Comparison of ENCODE assay signal across 9 cellular contexts in genomic region chr17:81119223-81120148, GRCh38. TPM values are rescaled to one million over a fixed set of nuclear protein-coding genes. Genes with fewer than 3 reads are reported as not detected.
DNase-seq lines count a peak whose midpoint lies in the region; ATAC-seq and TF ChIP-seq lines count a peak whose summit lies in the region.
"Had no signal": no experiment of that assay in that cellular context is flagged by ENCODE, and none has a peak within 500 bp of the region (broad histone marks: within the 10 kb centered on the region; RNA-seq: fewer than 3 reads in every experiment).

No MANE protein-coding gene starts in this region.

- H2AFZ ChIP-seq in smooth muscle cell (ENCODE audit: low read depth): no peak overlapping the region

- H3K27me3 ChIP-seq in iPS-18a (ENCODE audit: control insufficient read depth, insufficient read depth, low read length) (no peaks in the 10 kb centered on the region), smooth muscle cell (ENCODE audit: low read depth) (no peaks in the 10 kb centered on the region)

- H4K20me1 ChIP-seq in smooth muscle cell (ENCODE audit: low read depth): no peaks in the 10 kb centered on the region

- CTCF ChIA-PET in WTC11 (lab: Charles Lee): interaction anchor here (0.6 to 2.9 kb wide), 8 partner anchors 9 to 365 kb away, joined by 3 to 23 read pairs (median 6); no protein-coding TSS in a partner anchor

- H3K4me3 ChIP-seq in GM12864 (ENCODE audit: low read depth, low read length): peak overlapping the region; percentile 28
- H3K4me3 ChIP-seq in iPS-18a (ENCODE audit: low read length): peak overlapping the region; percentile 52
- peak overlapping the region; percentile 50 for H3K4me3 ChIP-seq in smooth muscle cell

- no peaks in the 10 kb centered on the region for H3K36me3 ChIP-seq in iPS-18a (ENCODE audit: control insufficient read depth, low read depth, low read length)
- H3K36me3 ChIP-seq in smooth muscle cell (ENCODE audit: low read depth): no peaks in the 10 kb centered on the region

- H3K4me3 Mint-ChIP-seq in WTC11: peak overlapping the region; percentile 62

- no peaks in the 10 kb centered on the region for H3K4me1 Mint-ChIP-seq in WTC11

- WGBS in smooth muscle cell (ENCODE audit: low lambda C conversion rate): 23% methylated on average over 41 of the region's 89 CpGs

- H3K4me1 ChIP-seq in iPS-18a (ENCODE audit: control insufficient read depth, low read depth, low read length) (no peaks in the 10 kb centered on the region), smooth muscle cell (ENCODE audit: low read depth) (no peaks in the 10 kb centered on the region)

- H3K9ac ChIP-seq in iPS-18a (ENCODE audit: low read length) (no peak overlapping the region), smooth muscle cell (ENCODE audit: low read depth) (peak overlapping the region; percentile 71)

- peak; percentile 52 for DNase-seq in GM12864 (ENCODE audit: low read depth)
- DNase-seq in NCI-H1105 (lab: John Stamatoyannopoulos, UW): peak; percentile 95
- peak; percentile 99 for DNase-seq in WTC11 (ENCODE audit: low spot score)
- peak; percentile 95 to 99 for DNase-seq in T47D (ENCODE audit: low read depth in 1 of 2, low spot score in 1 of 2)
- DNase-seq in smooth muscle cell (lab: John Stamatoyannopoulos, UW; ENCODE audit: unreplicated experiment): peak; percentile 88

- no peak overlapping the region for H3K27ac Mint-ChIP-seq in WTC11

- H3K9me3 Mint-ChIP-seq in WTC11: no peaks in the 10 kb centered on the region

- H3K27me3 Mint-ChIP-seq in WTC11 (ENCODE audit: low read depth): peaks cover 4% of the 10 kb centered on the region

- H3F3A ChIP-seq in smooth muscle cell (ENCODE audit: low read depth): no peaks in the 10 kb centered on the region

- in situ Hi-C loops in T47D (cut with HindIII; ENCODE audit: low pct_unique_long_range_greater_than_20kb, low sequenced_read_pairs): no loop called here

- H3K79me2 ChIP-seq in smooth muscle cell (ENCODE audit: low read depth): no peaks in the 10 kb centered on the region

- peak; percentile 9 for TF ChIP-seq CTCF in GM12864 (IDR thresholded peaks at IDR 0.05; ENCODE audit: low read depth, low read length, missing control alignments)
- no peak; the same call in 1 of the 2 replicates for TF ChIP-seq CTCF in WTC11 (IDR thresholded peaks at IDR 0.05)
- peak; percentile 26 for TF ChIP-seq CTCF in smooth muscle cell (IDR thresholded peaks at IDR 0.05; ENCODE audit: borderline replicate concordance, insufficient read depth, poor library complexity, severe bottlenecking)

- H3K27ac ChIP-seq in iPS-18a (ENCODE audit: low read length): no peak overlapping the region
- peak overlapping the region; percentile 40 for H3K27ac ChIP-seq in smooth muscle cell (ENCODE audit: low read depth)

- POLR2A ChIA-PET in WTC11 (lab: Charles Lee): no interaction called here

- H3K9me3 ChIP-seq in iPS-18a (ENCODE audit: control insufficient read depth, low read depth, low read length) (no peaks in the 10 kb centered on the region), smooth muscle cell (replicated peaks; ENCODE audit: low read depth) (no peaks in the 10 kb centered on the region)

- peak; percentile 71 for ATAC-seq in WTC11
- ATAC-seq in GM18498 (IDR thresholded peaks at IDR 0.05; ENCODE audit: unreplicated experiment): no peak
- no peak for ATAC-seq in HG03045 (IDR thresholded peaks at IDR 0.05; ENCODE audit: unreplicated experiment)

- no peaks in the 10 kb centered on the region for H3K36me3 Mint-ChIP-seq in WTC11

- H3K4me2 ChIP-seq in smooth muscle cell: peak overlapping the region; percentile 86

TF ChIP-seq in WTC11, 78 proteins besides CTCF, POLR2A, EP300 and RAD21:
- TF ChIP-seq MAX (CRISPR knock-in tag; IDR thresholded peaks at IDR 0.05) (peak; percentile 21; the same call in 1 of the 2 replicates), USF2 (CRISPR knock-in tag; IDR thresholded peaks at IDR 0.05) (peak; percentile 78), USF1 (CRISPR knock-in tag; IDR thresholded peaks at IDR 0.05) (0 out of 2 replicates have a peak, but pooled peaks have one; percentile 61), FOXP1 (CRISPR knock-in tag; IDR thresholded peaks at IDR 0.05; ENCODE audit: borderline replicate concordance) (0 out of 2 replicates have a peak, but pooled peaks have one; percentile 52), HMGA2 (CRISPR knock-in tag; IDR thresholded peaks at IDR 0.05) (no peak), CREM (CRISPR knock-in tag; IDR thresholded peaks at IDR 0.05) (peak; percentile 94), ZBTB21 (CRISPR knock-in tag; IDR thresholded peaks at IDR 0.05; ENCODE audit: borderline replicate concordance) (peak; percentile 100), SP1 (CRISPR knock-in tag; conservative IDR thresholded peaks at IDR 0.05) (peak; percentile 98), E2F4 (CRISPR knock-in tag; IDR thresholded peaks at IDR 0.05; ENCODE audit: borderline replicate concordance, low read depth) (no peak)

RNA-seq across cellular contexts. Expression of gene PVALEF, which starts 45.8 kb away (rescaled TPM):
- not detected in 3 replicates for total RNA-seq in WTC11 (2021)
- total RNA-seq in smooth muscle cell: not detected in 2 replicates
- not detected in 2 replicates for polyA plus RNA-seq in smooth muscle cell
- total RNA-seq: skeletal muscle tissue had no signal

RNA-seq across cellular contexts. Expression of gene AATK, which starts 46.5 kb away (rescaled TPM):
- total RNA-seq in WTC11 (2021) (2.9 to 4.4 TPM (median 3.0 TPM) in 3 replicates), smooth muscle cell (0.13 and 0.67 TPM in 2 replicates)
- 0.61 TPM in 2 replicates for polyA plus RNA-seq in smooth muscle cell
